Comparison of ENCODE assay signal across 8 cellular contexts in the genomic region with DNA sequence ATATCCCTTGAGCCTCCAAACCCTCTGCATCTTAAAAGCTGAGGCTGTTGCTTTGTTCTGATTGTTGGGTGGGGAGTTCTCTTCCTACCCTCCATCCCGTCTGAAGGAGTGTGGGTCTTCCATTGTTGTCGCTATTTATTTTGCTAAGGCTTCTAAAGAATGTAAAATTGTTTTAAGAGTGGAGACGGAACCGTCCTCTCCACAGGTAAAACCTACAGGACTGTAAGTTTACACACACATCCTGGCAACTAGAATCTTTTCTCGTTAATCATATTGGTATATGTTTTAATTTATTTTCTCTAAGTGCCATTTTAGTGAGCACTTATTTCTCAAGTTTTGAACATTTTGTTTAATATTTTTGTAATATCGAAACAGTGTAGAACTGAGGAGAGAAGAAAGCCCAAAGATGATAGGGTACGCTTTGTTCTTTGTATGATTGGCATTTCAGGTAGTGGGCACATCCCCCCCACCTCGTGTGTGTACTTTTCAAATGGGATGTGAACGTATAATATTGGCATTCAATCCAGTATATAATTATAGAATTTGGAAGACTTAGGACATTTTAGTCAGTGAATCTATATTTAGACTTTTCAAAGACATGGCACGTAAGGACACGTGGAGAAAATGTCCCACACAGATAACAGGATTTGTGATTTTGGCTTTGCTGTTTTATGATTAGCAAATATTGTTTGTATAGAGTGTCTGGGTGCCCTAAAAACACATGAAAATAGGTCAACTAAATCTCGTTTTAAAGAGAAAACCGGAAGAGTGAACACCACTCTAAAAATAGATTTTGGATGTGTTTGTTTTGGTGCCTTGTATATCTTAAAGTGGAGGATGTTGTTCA. TPM values are rescaled to one million over a fixed set of nuclear protein-coding genes. Genes with fewer than 3 reads are reported as not detected.
A peak's percentile ranks its signal among the peaks of the same experiment; 100 is the strongest.
DNase-seq lines count a peak whose midpoint lies in the region; ATAC-seq and TF ChIP-seq lines count a peak whose summit lies in the region.

No MANE protein-coding gene starts in this region.

- H3K9me3 ChIP-seq in HUES48 (ENCODE audit: control insufficient read depth, insufficient read depth, low read length), result no peaks in the 10 kb centered on the region

- peak overlapping the region; percentile 81 for H3K9ac ChIP-seq in HUES48 (ENCODE audit: low read depth, low read length)

- 1 to 3% (median 2%) methylated on average over 13 of the region's 13 CpGs for WGBS in adipose tissue, 3 donors

- DNase-seq in GM12865 (ENCODE audit: low read depth) (no peak), NCI-H2227 treated with DMSO at 0.1 percent for 48 hours (lab: John Stamatoyannopoulos, UW) (no peak)

- peak overlapping the region; percentile 94 for H3K27ac ChIP-seq in HUES48 (ENCODE audit: low read depth, low read length)
- peak overlapping the region; percentile 100 for H3K27ac ChIP-seq in adipose tissue (ENCODE audit: low read depth, low read length)
- H3K27ac ChIP-seq in layer of hippocampus (ENCODE audit: low read depth, low read length), result peak overlapping the region; percentile 97
- H3K27ac ChIP-seq in temporal lobe (ENCODE audit: low read depth, low read length), result peak overlapping the region; percentile 91

- no peaks in the 10 kb centered on the region for H3K36me3 ChIP-seq in HUES48 (ENCODE audit: control insufficient read depth, insufficient read depth, low read length)

- H3K4me3 ChIP-seq in GM12865 (ENCODE audit: low read depth, low read length) (peak overlapping the region; percentile 68), HUES48 (ENCODE audit: low read depth, low read length) (peak overlapping the region; percentile 100)

- ATAC-seq in HG03135 (IDR thresholded peaks at IDR 0.05; ENCODE audit: unreplicated experiment) (no peak), GM21717 (IDR thresholded peaks at IDR 0.05; ENCODE audit: unreplicated experiment) (no peak)

- H3K27me3 ChIP-seq in HUES48 (ENCODE audit: control insufficient read depth, insufficient read depth, low read length) (no peaks in the 10 kb centered on the region), layer of hippocampus (ENCODE audit: control insufficient read depth, insufficient read depth, low read length) (no peaks in the 10 kb centered on the region)

- TF ChIP-seq CTCF in GM12865 (IDR thresholded peaks at IDR 0.05; ENCODE audit: insufficient read depth, low read depth, low read length, missing control alignments), result no peak

- H3K4me1 ChIP-seq in HUES48 (ENCODE audit: control insufficient read depth, insufficient read depth, low read length), result peaks cover 27% of the 10 kb centered on the region

RNA-seq across cellular contexts. Expression of a gene that starts 1.3 kb away (rescaled TPM):
- 10 to 100 TPM; 12.0 to 60.3 (median 34.3) TPM for polyA plus RNA-seq in adipose tissue
- total RNA-seq in temporal lobe, result 80.4 TPM
